21 cellular contexts compared by ENCODE assay signal in genomic region chr3:130081371-130081881, GRCh38. TPM values are rescaled to one million over a fixed set of nuclear protein-coding genes. Genes with fewer than 3 reads are reported as not detected.
"Had no signal": no experiment of that assay in that cellular context is flagged by ENCODE, and none has a peak within 500 bp of the region (broad histone marks: within the 10 kb centered on the region; RNA-seq: fewer than 3 reads in every experiment).

Gene ALG1L2 (plus strand): TSS chr3:130081831. CDS start chr3:130082017, 186 bp downstream.

- H3K9me3 ChIP-seq: prostate gland, sigmoid colon, thoracic aorta had no signal

- H3K36me3 Mint-ChIP-seq: activated naive CD4-positive, alpha-beta T cell treated with anti-CD3 and anti-CD28 coated beads, Interleukin-2, amount 10 ng/mL, durations not matched to agents 7 days and 5 days; naive thymus-derived CD8-positive, alpha-beta T cell had no signal

- H3K27ac Mint-ChIP-seq: activated B cell treated with CpG ODN at 0.5 μM for 24 hours; activated CD4-positive, alpha-beta T cell treated with anti-CD3 and anti-CD28 coated beads, Interleukin-2, amount 10 ng/mL, durations not matched to agents 7 days and 5 days; activated naive CD4-positive, alpha-beta T cell treated with anti-CD3 and anti-CD28 coated beads, Interleukin-2, amount 10 ng/mL, durations not matched to agents 7 days and 5 days; activated T-helper 2 cell treated with anti-CD3 and anti-CD28 coated beads, Interferon-gamma antibody, Interleukin-2, Interleukin-4, amounts not matched to agents 10 μg/mL and 5 μg/mL and 100 μg/mL, durations not matched to agents 14 hours and 24 hours and 36 hours; immature natural killer cell had no signal

- ATAC-seq: naive thymus-derived CD8-positive, alpha-beta T cell; stimulated activated naive CD8-positive, alpha-beta T cell treated with anti-CD3 and anti-CD28 coated beads, Interleukin-15, Interleukin-2, amounts not matched to agents 100 U/mL and 50 U/mL, for 24 hours had no signal

- H3K36me3 ChIP-seq: prostate gland, sigmoid colon, thoracic aorta had no signal

- H3K9me3 Mint-ChIP-seq: activated B cell treated with CpG ODN at 0.5 μM for 24 hours; activated CD4-positive, alpha-beta T cell treated with anti-CD3 and anti-CD28 coated beads, Interleukin-2, amount 10 ng/mL, durations not matched to agents 7 days and 5 days; activated naive CD4-positive, alpha-beta T cell treated with anti-CD3 and anti-CD28 coated beads, Interleukin-2, amount 10 ng/mL, durations not matched to agents 7 days and 5 days; activated T-helper 2 cell treated with anti-CD3 and anti-CD28 coated beads, Interferon-gamma antibody, Interleukin-2, Interleukin-4, amounts not matched to agents 10 μg/mL and 5 μg/mL and 100 μg/mL, durations not matched to agents 14 hours and 24 hours and 36 hours; immature natural killer cell; naive thymus-derived CD8-positive, alpha-beta T cell had no signal

- H3K4me1 Mint-ChIP-seq: activated B cell treated with CpG ODN at 0.5 μM for 24 hours; activated naive CD4-positive, alpha-beta T cell treated with anti-CD3 and anti-CD28 coated beads, Interleukin-2, amount 10 ng/mL, durations not matched to agents 7 days and 5 days; immature natural killer cell had no signal

- H3K27me3 ChIP-seq: sigmoid colon had no signal

- H3K4me1 ChIP-seq: prostate gland, sigmoid colon had no signal

- H3K4me3 Mint-ChIP-seq: activated B cell treated with CpG ODN at 0.5 μM for 24 hours; activated CD4-positive, alpha-beta T cell treated with anti-CD3 and anti-CD28 coated beads, Interleukin-2, amount 10 ng/mL, durations not matched to agents 7 days and 5 days; activated naive CD4-positive, alpha-beta T cell treated with anti-CD3 and anti-CD28 coated beads, Interleukin-2, amount 10 ng/mL, durations not matched to agents 7 days and 5 days; immature natural killer cell; naive thymus-derived CD8-positive, alpha-beta T cell had no signal

- H3K27ac ChIP-seq: coronary artery, prostate gland, sigmoid colon, thoracic aorta had no signal

- H3K27me3 Mint-ChIP-seq: activated naive CD4-positive, alpha-beta T cell treated with anti-CD3 and anti-CD28 coated beads, Interleukin-2, amount 10 ng/mL, durations not matched to agents 7 days and 5 days had no signal

- H3K4me3 ChIP-seq: coronary artery, lung, prostate gland, sigmoid colon, thoracic aorta had no signal

- DNase-seq: activated B cell treated with CpG ODN at 0.5 μM for 24 hours; activated CD4-positive, alpha-beta T cell treated with anti-CD3 and anti-CD28 coated beads, Interleukin-2, amount 10 ng/mL, durations not matched to agents 7 days and 5 days; activated naive CD4-positive, alpha-beta T cell treated with anti-CD3 and anti-CD28 coated beads, Interleukin-2, amount 10 ng/mL, durations not matched to agents 7 days and 5 days; central memory CD4-positive, alpha-beta T cell; effector memory CD4-positive, alpha-beta T cell; immature natural killer cell; left cardiac atrium; naive thymus-derived CD8-positive, alpha-beta T cell; occipital lobe; sigmoid colon; stimulated activated CD4-positive, alpha-beta T cell treated with anti-CD3 and anti-CD28 coated beads, Interleukin-2, amount 100 ng/mL, for 48 hours; stimulated activated CD8-positive, alpha-beta memory T cell treated with anti-CD3 and anti-CD28 coated beads, Interleukin-4, amount 100 ng/mL, for 48 hours; stimulated activated naive CD8-positive, alpha-beta T cell treated with anti-CD3 and anti-CD28 coated beads, Interleukin-15, Interleukin-2, amounts not matched to agents 100 U/mL and 50 U/mL, for 24 hours; SW 1271; T1000 had no signal

RNA-seq across cellular contexts. Expression of gene ALG1L2, which starts in this region (rescaled TPM):
- total RNA-seq: activated T-helper 2 cell treated with anti-CD3 and anti-CD28 coated beads, Interferon-gamma antibody, Interleukin-2, Interleukin-4, amounts not matched to agents 10 μg/mL and 5 μg/mL and 100 μg/mL, durations not matched to agents 14 hours and 24 hours and 36 hours; epithelial cell of proximal tubule; prostate gland; sigmoid colon; thoracic aorta had no signal
